Comparison of ENCODE assay signal across 20 cellular contexts in genomic region chr6:40347571-40348011, GRCh38.
DNase-seq lines count a peak whose midpoint lies in the region; ATAC-seq and TF ChIP-seq lines count a peak whose summit lies in the region.
"Had no signal": no experiment of that assay in that cellular context is flagged by ENCODE, and none has a peak within 500 bp of the region (broad histone marks: within the 10 kb centered on the region; RNA-seq: fewer than 3 reads in every experiment).

No MANE protein-coding gene starts in this region.

- CTCF ChIA-PET in HEK293 (lab: Yijun Ruan, JAX), result interaction anchor here (1.1 to 1.2 kb wide), 2 partner anchors 10 to 19 kb away, joined by 3 to 4 read pairs; no protein-coding TSS in a partner anchor

- H3K27me3 Mint-ChIP-seq in CD14-positive monocyte (ENCODE audit: low read depth in 3 of 3) (peaks cover 0 to 7% (median 0%) of the 10 kb centered on the region in 3 donors), endodermal cell (ENCODE audit: insufficient read depth) (no peaks in the 10 kb centered on the region)
- H3K27me3 Mint-ChIP-seq: activated CD4-positive, alpha-beta T cell treated with anti-CD3 and anti-CD28 coated beads for 36 hours; activated naive CD8-positive, alpha-beta T cell treated with anti-CD3 and anti-CD28 coated beads for 36 hours had no signal

- no peaks in the 10 kb centered on the region for H3K36me3 Mint-ChIP-seq in CD14-positive monocyte
- no peaks in the 10 kb centered on the region for H3K36me3 Mint-ChIP-seq in endodermal cell (ENCODE audit: low read depth)
- no peaks in the 10 kb centered on the region for H3K36me3 Mint-ChIP-seq in stimulated activated effector memory CD8-positive, alpha-beta T cell treated with anti-CD3 and anti-CD28 coated beads, Interleukin-12 subunit alpha, Interleukin-12 subunit beta, amount 100 ng/mL, for 72 hours
- H3K36me3 Mint-ChIP-seq: activated naive CD8-positive, alpha-beta T cell treated with anti-CD3 and anti-CD28 coated beads for 36 hours; IgD-negative memory B cell; immature natural killer cell; memory B cell had no signal

- H3K27ac ChIP-seq in HEK293 (ENCODE audit: extremely low read depth, low read depth, low read length) (no peak overlapping the region), endodermal cell (ENCODE audit: low read depth, low read length) (no peak overlapping the region), osteoblast (ENCODE audit: low read depth, low read length) (no peak overlapping the region)
- H3K27ac ChIP-seq: breast epithelium, SJSA1 had no signal

- ATAC-seq in stimulated activated effector memory CD8-positive, alpha-beta T cell treated with anti-CD3 and anti-CD28 coated beads, Interleukin-12 subunit alpha, Interleukin-12 subunit beta, amount 100 ng/mL, for 72 hours, result no peak
- ATAC-seq: activated CD4-positive, alpha-beta T cell treated with anti-CD3 and anti-CD28 coated beads for 36 hours had no signal

- no peaks in the 10 kb centered on the region for H3K79me2 ChIP-seq in osteoblast (ENCODE audit: insufficient read depth, low read length)

- H4K20me1 ChIP-seq in osteoblast (ENCODE audit: insufficient read depth, low read length), result no peaks in the 10 kb centered on the region

- intact Hi-C loops in CD14-positive monocyte (cut with micrococcal nuclease), result no loop called here

- H3K4me2 ChIP-seq in osteoblast (ENCODE audit: insufficient read depth, low read length), result no peak overlapping the region

- WGBS in endodermal cell (ENCODE audit: insufficient coverage in 1 of 2, insufficient read length in 1 of 2), 2 experiments, result 36% methylated on average over 5 of the region's 5 CpGs; no CpG with 5 or more reads in 1 of the 2 experiments

- H2AFZ ChIP-seq in osteoblast (ENCODE audit: low read length), result no peak overlapping the region

- H3K9me3 Mint-ChIP-seq in CD14-positive monocyte, result no peaks in the 10 kb centered on the region
- no peaks in the 10 kb centered on the region for H3K9me3 Mint-ChIP-seq in endodermal cell
- H3K9me3 Mint-ChIP-seq in stimulated activated effector memory CD8-positive, alpha-beta T cell treated with anti-CD3 and anti-CD28 coated beads, Interleukin-12 subunit alpha, Interleukin-12 subunit beta, amount 100 ng/mL, for 72 hours, result no peaks in the 10 kb centered on the region
- H3K9me3 Mint-ChIP-seq: activated naive CD8-positive, alpha-beta T cell treated with anti-CD3 and anti-CD28 coated beads for 36 hours; IgD-negative memory B cell; immature natural killer cell; T-helper 2 cell treated with Interferon-gamma antibody and Interleukin-4, amounts not matched to agents 5 μg/mL and 100 μg/mL, for 36 hours had no signal

- POLR2A ChIA-PET in HEK293 (lab: Yijun Ruan, JAX), result interaction anchor here (1.6 kb wide), 1 partner anchor 8 kb away, joined by 4 read pairs; no protein-coding TSS in a partner anchor

- no peaks in the 10 kb centered on the region for H3K9me3 ChIP-seq in HEK293 (ENCODE audit: control insufficient read depth, insufficient read depth, low read depth, low read length)
- H3K9me3 ChIP-seq in endodermal cell (ENCODE audit: control insufficient read depth, low read length), result no peaks in the 10 kb centered on the region
- H3K9me3 ChIP-seq in osteoblast (ENCODE audit: low read depth, low read length), result no peaks in the 10 kb centered on the region
- H3K9me3 ChIP-seq: breast epithelium had no signal

- H3K4me3 ChIP-seq in HEK293 (ENCODE audit: low read depth, low read length) (no peak overlapping the region), endodermal cell (ENCODE audit: low read length) (no peak overlapping the region), osteoblast (ENCODE audit: insufficient read depth, low read length) (no peak overlapping the region)
- H3K4me3 ChIP-seq: breast epithelium, SJSA1 had no signal

- no peak overlapping the region for H3K27ac Mint-ChIP-seq in CD14-positive monocyte
- no peak overlapping the region for H3K27ac Mint-ChIP-seq in endodermal cell
- no peak overlapping the region for H3K27ac Mint-ChIP-seq in stimulated activated effector memory CD8-positive, alpha-beta T cell treated with anti-CD3 and anti-CD28 coated beads, Interleukin-12 subunit alpha, Interleukin-12 subunit beta, amount 100 ng/mL, for 72 hours
- H3K27ac Mint-ChIP-seq: activated CD4-positive, alpha-beta T cell treated with anti-CD3 and anti-CD28 coated beads for 36 hours; activated naive CD8-positive, alpha-beta T cell treated with anti-CD3 and anti-CD28 coated beads for 36 hours; IgD-negative memory B cell; memory B cell; T-helper 2 cell treated with Interferon-gamma antibody and Interleukin-4, amounts not matched to agents 5 μg/mL and 100 μg/mL, for 36 hours had no signal

- H3K36me3 ChIP-seq in HEK293 (ENCODE audit: control insufficient read depth in 2 of 2, insufficient read depth in 1 of 2, low read length in 2 of 2) (no peaks in the 10 kb centered on the region), endodermal cell (ENCODE audit: control insufficient read depth, insufficient read depth, low read length) (no peaks in the 10 kb centered on the region), osteoblast (ENCODE audit: insufficient read depth, low read length) (no peaks in the 10 kb centered on the region)
- H3K36me3 ChIP-seq: breast epithelium, SJSA1 had no signal

- H3K9ac ChIP-seq in endodermal cell (ENCODE audit: extremely low read depth, low read length, poor library complexity, severe bottlenecking), result no peak overlapping the region

- H3K27me3 ChIP-seq in endodermal cell (ENCODE audit: control insufficient read depth, insufficient read depth, low read length, poor library complexity, severe bottlenecking), result no peaks in the 10 kb centered on the region
- no peaks in the 10 kb centered on the region for H3K27me3 ChIP-seq in osteoblast (ENCODE audit: insufficient read depth, low read length)
- H3K27me3 ChIP-seq: breast epithelium, SJSA1 had no signal

- DNase-seq in CD14-positive monocyte (ENCODE audit: low spot score) (peak; percentile 36), endodermal cell (peak; percentile 81), osteoblast (ENCODE audit: insufficient read length, low spot score, missing footprints) (peak; percentile 43), NCI-H1694 (lab: John Stamatoyannopoulos, UW) (no peak), SIG-M5 (lab: John Stamatoyannopoulos, UW) (no peak), NCI-H1417 (lab: John Stamatoyannopoulos, UW) (no peak)
- DNase-seq in stimulated activated effector memory CD8-positive, alpha-beta T cell treated with anti-CD3 and anti-CD28 coated beads, Interleukin-12 subunit alpha, Interleukin-12 subunit beta, amount 100 ng/mL, for 72 hours (ENCODE audit: low spot score in 2 of 2), result no peak
- DNase-seq: activated CD4-positive, alpha-beta T cell treated with anti-CD3 and anti-CD28 coated beads for 36 hours; activated naive CD8-positive, alpha-beta T cell treated with anti-CD3 and anti-CD28 coated beads for 36 hours; activated T-cell treated with anti-CD3 and anti-CD28 coated beads, Interleukin-2, amount 50 U/mL, for 48 hours; dermis blood vessel endothelial cell; immature natural killer cell; NCI-H2081; NCI-H510A had no signal

- no peaks in the 10 kb centered on the region for H3K4me1 ChIP-seq in HEK293 (ENCODE audit: control insufficient read depth, insufficient read depth, low read length)
- peaks cover 7% of the 10 kb centered on the region for H3K4me1 ChIP-seq in endodermal cell (ENCODE audit: control insufficient read depth, insufficient read depth, low read length)
- no peaks in the 10 kb centered on the region for H3K4me1 ChIP-seq in osteoblast (ENCODE audit: insufficient read depth, low read length)
- H3K4me1 ChIP-seq: breast epithelium, SJSA1 had no signal

- H3K4me1 Mint-ChIP-seq in CD14-positive monocyte (no peaks in the 10 kb centered on the region), endodermal cell (peaks cover 21% of the 10 kb centered on the region)
- H3K4me1 Mint-ChIP-seq in stimulated activated effector memory CD8-positive, alpha-beta T cell treated with anti-CD3 and anti-CD28 coated beads, Interleukin-12 subunit alpha, Interleukin-12 subunit beta, amount 100 ng/mL, for 72 hours, result no peaks in the 10 kb centered on the region
- H3K4me1 Mint-ChIP-seq: activated CD4-positive, alpha-beta T cell treated with anti-CD3 and anti-CD28 coated beads for 36 hours; activated naive CD8-positive, alpha-beta T cell treated with anti-CD3 and anti-CD28 coated beads for 36 hours; IgD-negative memory B cell; immature natural killer cell; memory B cell had no signal

- TF ChIP-seq CTCF in CD14-positive monocyte (IDR thresholded peaks at IDR 0.05) (no peak), HEK293 (tag by site-specific recombination; IDR thresholded peaks at IDR 0.05) (no peak), endodermal cell (conservative IDR thresholded peaks at IDR 0.05) (no peak), osteoblast (IDR thresholded peaks at IDR 0.05; ENCODE audit: extremely low read depth, low read depth, low read length) (no peak)

- H3K4me3 Mint-ChIP-seq in CD14-positive monocyte (no peak overlapping the region), endodermal cell (no peak overlapping the region)
- no peak overlapping the region for H3K4me3 Mint-ChIP-seq in stimulated activated effector memory CD8-positive, alpha-beta T cell treated with anti-CD3 and anti-CD28 coated beads, Interleukin-12 subunit alpha, Interleukin-12 subunit beta, amount 100 ng/mL, for 72 hours
- H3K4me3 Mint-ChIP-seq: activated CD4-positive, alpha-beta T cell treated with anti-CD3 and anti-CD28 coated beads for 36 hours; activated naive CD8-positive, alpha-beta T cell treated with anti-CD3 and anti-CD28 coated beads for 36 hours; IgD-negative memory B cell; immature natural killer cell; memory B cell; T-helper 2 cell treated with Interferon-gamma antibody and Interleukin-4, amounts not matched to agents 5 μg/mL and 100 μg/mL, for 36 hours had no signal

TF ChIP-seq in HEK293, 187 proteins besides CTCF, POLR2A, EP300 and RAD21:
- peak; percentile 19; the same call in 1 of the 2 replicates for TF ChIP-seq ZIC2 (tag by site-specific recombination; IDR thresholded peaks at IDR 0.05)
- no peak for TF ChIP-seq ZNF221 (tag by site-specific recombination; IDR thresholded peaks at IDR 0.05; ENCODE audit: borderline replicate concordance)

Comparison
In these comparisons a context has a peak if more than half of its experiments do, and no peak if none do; other contexts are left out.
1. DNase-seq: peak in CD14-positive monocyte (single experiment), endodermal cell (single experiment) and osteoblast (single experiment); none in NCI-H1694 (single experiment), SIG-M5 (single experiment), NCI-H1417 (0 of 3) and stimulated activated effector memory CD8-positive, alpha-beta T cell treated with anti-CD3 and anti-CD28 coated beads, Interleukin-12 subunit alpha, Interleukin-12 subunit beta, amount 100 ng/mL, for 72 hours (0 of 2).